Comparison of ENCODE assay signal across 8 cellular contexts in the genomic region with DNA sequence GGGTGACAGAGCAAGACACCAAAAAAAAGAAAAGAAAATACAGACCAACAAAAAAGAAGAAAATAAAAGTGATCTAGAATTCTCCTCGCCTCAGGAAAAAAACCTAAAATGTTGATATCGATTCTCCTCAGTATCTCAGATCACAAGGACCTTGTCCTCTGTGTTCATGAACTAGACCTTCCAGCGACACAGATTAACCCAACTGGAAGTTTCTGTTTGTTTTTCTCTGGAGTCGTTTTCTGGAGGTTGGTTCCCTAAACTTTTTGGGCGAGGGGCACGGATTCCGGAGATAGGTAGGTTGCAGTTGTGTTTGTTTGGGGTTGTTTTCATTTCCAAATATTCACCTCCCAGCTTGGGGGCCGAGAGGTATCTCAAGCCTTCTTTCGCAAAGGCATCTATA. TPM values are rescaled to one million over a fixed set of nuclear protein-coding genes. Genes with fewer than 3 reads are reported as not detected.
DNase-seq lines count a peak whose midpoint lies in the region; ATAC-seq and TF ChIP-seq lines count a peak whose summit lies in the region.

No MANE protein-coding gene starts in this region.

- in situ Hi-C loops in Panc1 (cut with HindIII; ENCODE audit: low pct_unique_long_range_greater_than_20kb, low sequenced_read_pairs) (no loop called here), gastrocnemius medialis (cut with MboI; ENCODE audit: low sequenced_read_pairs in 4 of 4) (no loop called here)

- BruUV-seq in Panc1 (replicated peaks; lab: Mats Ljungman, UMichigan): no TSS peak

- H3K27me3 ChIP-seq in Panc1 (ENCODE audit: control insufficient read depth, insufficient read depth, low read length): no peaks in the 10 kb centered on the region
- no peaks in the 10 kb centered on the region for H3K27me3 ChIP-seq in gastrocnemius medialis

- H3K9ac ChIP-seq in ES-I3 (ENCODE audit: low read depth, low read length): peak overlapping the region; percentile 8; the same call in 1 of the 2 replicates

- H3K4me1 ChIP-seq in ES-I3 (ENCODE audit: insufficient read depth, low read length) (no peaks in the 10 kb centered on the region), Panc1 (ENCODE audit: control insufficient read depth, insufficient read depth, low read length) (peaks cover 10% of the 10 kb centered on the region), gastrocnemius medialis (peaks cover 11 to 12% of the 10 kb centered on the region in 2 donors)

- no peak for TF ChIP-seq CTCF in Panc1 (IDR thresholded peaks at IDR 0.05)
- TF ChIP-seq CTCF in fibroblast of the aortic adventitia (IDR thresholded peaks at IDR 0.05; ENCODE audit: insufficient read depth, low read length): no peak
- no peak for TF ChIP-seq CTCF in gastrocnemius medialis (IDR thresholded peaks at IDR 0.05 in 4 of 5, conservative IDR thresholded peaks at IDR 0.05 in 1 of 5)

- H3K9me3 ChIP-seq in ES-I3 (ENCODE audit: control insufficient read depth, insufficient read depth, low read length) (no peaks in the 10 kb centered on the region), Panc1 (ENCODE audit: control insufficient read depth, insufficient read depth, low read depth, low read length) (no peaks in the 10 kb centered on the region), gastrocnemius medialis (no peaks in the 10 kb centered on the region)

- ATAC-seq in Panc1 (no peak), gastrocnemius medialis (peak in 1 of 2 donors; percentile 6), GM18873 (IDR thresholded peaks at IDR 0.05; ENCODE audit: low FRiP score, unreplicated experiment) (no peak)

- H3K36me3 ChIP-seq in ES-I3 (ENCODE audit: insufficient read depth, low read length) (peaks cover 18% of the 10 kb centered on the region; the same call in 1 of the 2 replicates), Panc1 (ENCODE audit: control insufficient read depth, insufficient read depth, low read length) (peaks cover 4% of the 10 kb centered on the region), gastrocnemius medialis (peaks cover 0 to 11% of the 10 kb centered on the region in 2 donors)

- H3K4me3 ChIP-seq in Panc1 (ENCODE audit: low read depth in 2 of 2, low read length in 2 of 2): peak overlapping the region; percentile 82 to 87
- peak overlapping the region; percentile 49 for H3K4me3 ChIP-seq in fibroblast of the aortic adventitia (ENCODE audit: low read depth, low read length)
- H3K4me3 ChIP-seq in gastrocnemius medialis: peak overlapping the region; percentile 81 to 97 (median 92)

- peak overlapping the region; percentile 61 for H3K27ac ChIP-seq in Panc1 (ENCODE audit: low read length)
- peak overlapping the region in 1 of 4 donors; percentile 73 for H3K27ac ChIP-seq in gastrocnemius medialis

- no peak for TF ChIP-seq POLR2A in gastrocnemius medialis (IDR thresholded peaks at IDR 0.05)

- POLR2A ChIA-PET in Panc1 (lab: Charles Lee): interaction anchor here (0.6 kb wide), 1 partner anchor 18 kb away, joined by 5 read pairs; no protein-coding TSS in a partner anchor

- CTCF ChIA-PET in Panc1 (lab: Charles Lee): no interaction called here

- DNase-seq in Panc1 (ENCODE audit: low read depth, low spot score) (no peak), fibroblast of the aortic adventitia (ENCODE audit: low read depth) (no peak), gastrocnemius medialis (no peak), islet precursor cell (no peak), GDM1 (lab: John Stamatoyannopoulos, UW) (no peak), NCI-H1417 (lab: John Stamatoyannopoulos, UW) (no peak)

- intact Hi-C loops in Panc1 (cut with micrococcal nuclease; ENCODE audit: unreplicated experiment): loop anchor here (5.0 kb wide), 1 partner anchor 139 kb away; no protein-coding TSS in a partner anchor
- intact Hi-C loops in gastrocnemius medialis (cut with DNase I; ENCODE audit: low total_unique reads): loop anchor here (2.0 to 10.0 kb wide), 3 partner anchors 37 to 89 kb away; a partner anchor contains a TSS

RNA-seq across cellular contexts. Expression of a gene that starts 0.6 kb away (rescaled TPM):
- total RNA-seq in Panc1 (2021; ENCODE audit: unreplicated experiment): 25.0 TPM
- 18.0 TPM for polyA plus RNA-seq in Panc1 (2012; ENCODE audit: insufficient read length)
- 3.7 and 26.2 TPM in 2 replicates for total RNA-seq in fibroblast of the aortic adventitia (ENCODE audit: low replicate concordance)
- 1 to 10 TPM; 3.5 to 9.9 (median 5.4) TPM for total RNA-seq in gastrocnemius medialis

RNA-seq across cellular contexts. Expression of a gene that starts 45.0 kb away (rescaled TPM):
- total RNA-seq in Panc1 (2021; ENCODE audit: unreplicated experiment) (193 TPM), fibroblast of the aortic adventitia (ENCODE audit: low replicate concordance) (32.9 and 117 TPM in 2 replicates), gastrocnemius medialis (100 to 1,000 TPM in 2 of 4 donors, 10 to 100 TPM in 2; 83.5 to 133 (median 93.5) TPM)
- polyA plus RNA-seq in Panc1 (2012; ENCODE audit: insufficient read length): 134 TPM

RNA-seq across cellular contexts. Expression of a gene that starts 47.2 kb away (rescaled TPM):
- total RNA-seq in Panc1 (2021; ENCODE audit: unreplicated experiment) (0.15 TPM), fibroblast of the aortic adventitia (ENCODE audit: low replicate concordance) (under 0.01 TPM in 1 of 2 replicates, not detected in the other), gastrocnemius medialis (under 1 TPM in 2 of 4 donors, not detected in 2; 0.02 to 0.10 TPM)
- 0.01 TPM for polyA plus RNA-seq in Panc1 (2012; ENCODE audit: insufficient read length)
